Comparison of ENCODE assay signal across 8 cellular contexts in genomic region chr10:7525314-7526016, GRCh38.
DNase-seq lines count a peak whose midpoint lies in the region; ATAC-seq and TF ChIP-seq lines count a peak whose summit lies in the region.

No MANE protein-coding gene starts in this region.

- H3K27me3 Mint-ChIP-seq in activated naive CD4-positive, alpha-beta T cell treated with anti-CD3 and anti-CD28 coated beads, Interleukin-2, amount 10 ng/mL, durations not matched to agents 7 days and 5 days, result peaks cover 22% of the 10 kb centered on the region

- H3K27ac ChIP-seq in DND-41 (ENCODE audit: low read length) (peak overlapping the region; percentile 32; the same call in 1 of the 2 replicates), PC-3 (ENCODE audit: low read length) (no peak overlapping the region)

- intact Hi-C loops in PC-3 (cut with micrococcal nuclease), result loop anchor here (1.0 kb wide), 3 partner anchors 162 to 1777 kb away; no protein-coding TSS in a partner anchor

- H3K27me3 ChIP-seq in DND-41 (ENCODE audit: insufficient read depth, low read length, poor library complexity) (no peaks in the 10 kb centered on the region), PC-3 (ENCODE audit: low read length) (0 out of 2 replicates have a peak, but pooled peaks cover 7% of the 10 kb centered on the region)

- H3K36me3 Mint-ChIP-seq in activated naive CD4-positive, alpha-beta T cell treated with anti-CD3 and anti-CD28 coated beads, Interleukin-2, amount 10 ng/mL, durations not matched to agents 7 days and 5 days, result no peaks in the 10 kb centered on the region

- POLR2A ChIA-PET in PC-3 (lab: Charles Lee; ENCODE audit: unreplicated experiment), result no interaction called here

- no peak overlapping the region for H3K4me3 Mint-ChIP-seq in activated naive CD4-positive, alpha-beta T cell treated with anti-CD3 and anti-CD28 coated beads, Interleukin-2, amount 10 ng/mL, durations not matched to agents 7 days and 5 days

- ATAC-seq in DND-41 (ENCODE audit: insufficient read depth, low read depth) (peak; percentile 95), GM19455 (IDR thresholded peaks at IDR 0.05; ENCODE audit: unreplicated experiment) (peak; percentile 76), PC-3 (peak; percentile 76), GM21447 (IDR thresholded peaks at IDR 0.05; ENCODE audit: unreplicated experiment) (no peak)

- H3K9me2 ChIP-seq in PC-3 (replicated peaks; ENCODE audit: low read length), result no peaks in the 10 kb centered on the region

- H3K4me2 ChIP-seq in DND-41 (ENCODE audit: insufficient read depth, low read length) (no peak overlapping the region), PC-3 (ENCODE audit: low read length) (peak overlapping the region; percentile 26; the same call in 1 of the 2 replicates)

- H3F3A ChIP-seq in PC-3 (ENCODE audit: low read length, unreplicated experiment), result no peaks in the 10 kb centered on the region

- DNase-seq in DND-41 (peak; percentile 79), HS-5 (ENCODE audit: low read depth) (peak; percentile 24), PC-3 (peak; percentile 69), glomerular visceral epithelial cell (ENCODE audit: extremely low spot score) (peak; percentile 46), putamen (ENCODE audit: low spot score) (peak; percentile 77)
- peak; percentile 79 for DNase-seq in activated naive CD4-positive, alpha-beta T cell treated with anti-CD3 and anti-CD28 coated beads, Interleukin-2, amount 10 ng/mL, durations not matched to agents 7 days and 5 days

- no peaks in the 10 kb centered on the region for H3K9me3 Mint-ChIP-seq in activated naive CD4-positive, alpha-beta T cell treated with anti-CD3 and anti-CD28 coated beads, Interleukin-2, amount 10 ng/mL, durations not matched to agents 7 days and 5 days

- no peak overlapping the region for H3K9ac ChIP-seq in DND-41 (ENCODE audit: low read depth, low read length)
- no peak overlapping the region for H3K9ac ChIP-seq in PC-3 (ENCODE audit: low read length)

- H3K9me3 ChIP-seq in DND-41 (ENCODE audit: insufficient read depth, low read length, severe bottlenecking) (no peaks in the 10 kb centered on the region), PC-3 (ENCODE audit: low read length) (no peaks in the 10 kb centered on the region)

- no peak overlapping the region for H3K27ac Mint-ChIP-seq in activated naive CD4-positive, alpha-beta T cell treated with anti-CD3 and anti-CD28 coated beads, Interleukin-2, amount 10 ng/mL, durations not matched to agents 7 days and 5 days

- peak; percentile 95 for TF ChIP-seq CTCF in DND-41 (IDR thresholded peaks at IDR 0.05; ENCODE audit: borderline replicate concordance, extremely low read depth, low read length, poor library complexity, severe bottlenecking)
- peak; percentile 72 for TF ChIP-seq CTCF in PC-3 (conservative IDR thresholded peaks at IDR 0.05; ENCODE audit: low read depth, low read length)

- peaks cover 29% of the 10 kb centered on the region for H3K4me1 Mint-ChIP-seq in activated naive CD4-positive, alpha-beta T cell treated with anti-CD3 and anti-CD28 coated beads, Interleukin-2, amount 10 ng/mL, durations not matched to agents 7 days and 5 days

- H3K36me3 ChIP-seq in DND-41 (ENCODE audit: insufficient read depth, low read length) (no peaks in the 10 kb centered on the region), PC-3 (ENCODE audit: low read depth, low read length) (no peaks in the 10 kb centered on the region; the same call in 1 of the 2 replicates)

- H2AFZ ChIP-seq in DND-41 (ENCODE audit: low read depth, low read length), result peak overlapping the region; percentile 13; the same call in 1 of the 2 replicates
- no peak overlapping the region for H2AFZ ChIP-seq in PC-3 (ENCODE audit: low read length)

- H3K4me1 ChIP-seq in DND-41 (ENCODE audit: insufficient read depth, low read length) (peaks cover 8% of the 10 kb centered on the region), PC-3 (ENCODE audit: insufficient read depth, low read length) (no peaks in the 10 kb centered on the region)

- H4K20me1 ChIP-seq in DND-41 (ENCODE audit: insufficient read depth, low read length) (no peaks in the 10 kb centered on the region), PC-3 (ENCODE audit: low read length) (no peaks in the 10 kb centered on the region)

- BruUV-seq in PC-3 (replicated peaks; lab: Mats Ljungman, UMichigan), result no TSS peak

- no peaks in the 10 kb centered on the region for H3K79me2 ChIP-seq in DND-41 (ENCODE audit: insufficient read depth, low read length)
- no peaks in the 10 kb centered on the region for H3K79me2 ChIP-seq in PC-3 (ENCODE audit: low read length)

- CTCF ChIA-PET in PC-3 (lab: Charles Lee), result interaction anchor here (0.5 to 1.4 kb wide), 15 partner anchors 31 to 1777 kb away, joined by 3 to 56 read pairs (median 4); no protein-coding TSS in a partner anchor
- CTCF ChIA-PET in activated naive CD4-positive, alpha-beta T cell treated with anti-CD3 and anti-CD28 coated beads, Interleukin-2, amount 10 ng/mL, durations not matched to agents 7 days and 5 days (lab: Charles Lee), result interaction anchor here (0.6 to 1.8 kb wide), 36 partner anchors 8 to 1787 kb away, joined by 3 to 74 read pairs (median 3); partner anchors contain the start of gene ATP5F1C

- H3K4me3 ChIP-seq in DND-41 (ENCODE audit: low read depth in 1 of 2, low read length in 2 of 2) (no peak overlapping the region), PC-3 (ENCODE audit: low read length) (no peak overlapping the region)

Comparison
In these comparisons a context has a peak if more than half of its experiments do, and no peak if none do; other contexts are left out.
1. DNase-seq: peak in every context shown above with its lines; median percentile 79 in DND-41; 79 in activated naive CD4-positive, alpha-beta T cell treated with anti-CD3 and anti-CD28 coated beads, Interleukin-2, amount 10 ng/mL, durations not matched to agents 7 days and 5 days; 77 in putamen; 69 in PC-3; 46 in glomerular visceral epithelial cell; 24 in HS-5.